ENCODE assay signal across 11 cellular contexts in genomic region chr7:4958477-4959301, GRCh38. TPM values are rescaled to one million over a fixed set of nuclear protein-coding genes. Genes with fewer than 3 reads are reported as not detected.
DNase-seq lines count a peak whose midpoint lies in the region; ATAC-seq, FAIRE-seq and TF ChIP-seq lines count a peak whose summit lies in the region.
"Had no signal": no experiment of that assay in that cellular context is flagged by ENCODE, and none has a peak within 500 bp of the region (broad histone marks: within the 10 kb centered on the region; RNA-seq: fewer than 3 reads in every experiment).

A gene with protein sequence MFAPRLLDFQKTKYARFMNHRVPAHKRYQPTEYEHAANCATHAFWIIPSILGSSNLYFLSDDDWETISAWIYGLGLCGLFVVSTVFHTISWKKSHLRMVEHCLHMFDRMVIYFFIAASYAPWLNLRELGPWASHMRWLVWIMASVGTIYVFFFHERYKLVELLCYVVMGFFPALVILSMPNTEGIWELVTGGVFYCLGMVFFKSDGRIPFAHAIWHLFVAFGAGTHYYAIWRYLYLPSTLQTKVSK (minus strand): TSS chr7:4959187. CDS start chr7:4959017, 170 bp downstream.

- H4K20me1 ChIP-seq in smooth muscle cell (ENCODE audit: low read depth), result no peaks in the 10 kb centered on the region

- peak; percentile 11 for DNase-seq in NCI-H345 (lab: John Stamatoyannopoulos, UW)
- DNase-seq in NCI-H345 treated with DMSO at 0.1 percent for 48 hours (lab: John Stamatoyannopoulos, UW; ENCODE audit: unreplicated experiment), result no peak
- no peak for DNase-seq in NT2/D1 (ENCODE audit: low read depth, low spot score)
- no peak for DNase-seq in smooth muscle cell (lab: John Stamatoyannopoulos, UW; ENCODE audit: unreplicated experiment)
- no peak for DNase-seq in GM10248 (ENCODE audit: extremely low spot score)
- no peak for DNase-seq in GM12891 (ENCODE audit: insufficient read length, low spot score)
- DNase-seq: AML-193, NCI-H446 treated with DMSO at 0.1 percent for 48 hours had no signal

- no peak within 1 kb of the TSS for H2AFZ ChIP-seq in smooth muscle cell (ENCODE audit: low read depth)

- H3K36me3 ChIP-seq in NT2/D1 (ENCODE audit: insufficient read depth, insufficient read length, low read length) (no peaks in the 10 kb centered on the region), smooth muscle cell (ENCODE audit: low read depth) (no peaks in the 10 kb centered on the region)

- no peak for TF ChIP-seq CTCF in smooth muscle cell (IDR thresholded peaks at IDR 0.05; ENCODE audit: borderline replicate concordance, insufficient read depth, poor library complexity, severe bottlenecking)
- no peak for TF ChIP-seq CTCF in GM10248 (IDR thresholded peaks at IDR 0.05; ENCODE audit: control extremely low read depth, extremely low read depth, low read depth, missing control alignments)

- WGBS in smooth muscle cell (ENCODE audit: low lambda C conversion rate), result 11% methylated on average over 35 of the region's 87 CpGs

- no peaks in the 10 kb centered on the region for H3F3A ChIP-seq in smooth muscle cell (ENCODE audit: low read depth)

- FAIRE-seq in GM12891 (lab: Jason Lieb, UNC), result no peak
- FAIRE-seq: TTC549 had no signal

- H3K79me2 ChIP-seq in smooth muscle cell (ENCODE audit: low read depth), result no peaks in the 10 kb centered on the region

- H3K9ac ChIP-seq in NT2/D1 (ENCODE audit: insufficient read length, low read depth) (peak within 1 kb of the TSS; percentile 11), smooth muscle cell (ENCODE audit: low read depth) (no peak within 1 kb of the TSS)

- CTCF ChIA-PET in GM10248 (lab: Yijun Ruan, JAX), result no interaction called here

- no peak for ATAC-seq in HG02885 (IDR thresholded peaks at IDR 0.05; ENCODE audit: poor library complexity, unreplicated experiment)

- H3K9me3 ChIP-seq in NT2/D1 (ENCODE audit: insufficient read depth, low read length) (peaks cover 5% of the 10 kb centered on the region; the same call in 1 of the 2 replicates), smooth muscle cell (replicated peaks; ENCODE audit: low read depth) (no peaks in the 10 kb centered on the region)

- POLR2A ChIA-PET in GM10248 (lab: Yijun Ruan, JAX), result no interaction called here

- TF ChIP-seq POLR2A in GM12891 (IDR thresholded peaks at IDR 0.05; ENCODE audit: low read depth, low read length), result no peak

- no peak within 1 kb of the TSS for H3K27ac ChIP-seq in smooth muscle cell (ENCODE audit: low read depth)

- H3K4me3 ChIP-seq in NT2/D1 (ENCODE audit: insufficient read length, low read depth), result peak within 1 kb of the TSS; percentile 18
- peak within 1 kb of the TSS; percentile 35 for H3K4me3 ChIP-seq in iPS-11a (ENCODE audit: low read depth, low read length)
- H3K4me3 ChIP-seq in smooth muscle cell, result peak within 1 kb of the TSS; percentile 49

- H3K4me1 ChIP-seq in NT2/D1 (ENCODE audit: insufficient read depth, insufficient read length) (peaks cover 8% of the 10 kb centered on the region), smooth muscle cell (ENCODE audit: low read depth) (no peaks in the 10 kb centered on the region)

- peaks cover 28% of the 10 kb centered on the region for H3K27me3 ChIP-seq in NT2/D1 (ENCODE audit: insufficient read depth, insufficient read length)
- peaks cover 51% of the 10 kb centered on the region for H3K27me3 ChIP-seq in smooth muscle cell (ENCODE audit: low read depth)

- H3K4me2 ChIP-seq in smooth muscle cell, result peak within 1 kb of the TSS; percentile 95

TF ChIP-seq in GM12891, 5 proteins besides CTCF, POLR2A, EP300 and RAD21:
- TF ChIP-seq POU2F2 (IDR thresholded peaks at IDR 0.05; ENCODE audit: low read depth, low read length), result no peak
- TF ChIP-seq POLR2AphosphoS5 (IDR thresholded peaks at IDR 0.05; ENCODE audit: low read depth, low read length), result no peak
- TF ChIP-seq TAF1 (IDR thresholded peaks at IDR 0.05; ENCODE audit: low read depth, low read length), result no peak
- no peak for TF ChIP-seq PAX5 (IDR thresholded peaks at IDR 0.05; ENCODE audit: insufficient read depth, low read length, severe bottlenecking)
- no peak for TF ChIP-seq SPI1 (IDR thresholded peaks at IDR 0.05; ENCODE audit: low read depth, low read length)

RNA-seq across cellular contexts. Expression of the gene that starts here (rescaled TPM):
- total RNA-seq in smooth muscle cell, result not detected in 2 replicates
- polyA plus RNA-seq in smooth muscle cell, result not detected in 2 replicates
- polyA plus RNA-seq in GM12891 (2012; ENCODE audit: low read depth, missing spikeins), result not detected
